ENCODE assay signal across 8 cellular contexts in genomic region chr18:32093523-32093922, GRCh38. TPM values are rescaled to one million over a fixed set of nuclear protein-coding genes. Genes with fewer than 3 reads are reported as not detected.
DNase-seq lines count a peak whose midpoint lies in the region; ATAC-seq and TF ChIP-seq lines count a peak whose summit lies in the region.

No MANE protein-coding gene starts in this region.

- DNase-seq in right atrium auricular region (ENCODE audit: low spot score) (no peak), left ventricle myocardium superior (no peak), SJCRH30 (no peak), psoas muscle (no peak), Ammon's horn (ENCODE audit: low spot score) (no peak)

- H3K27ac ChIP-seq in right atrium auricular region (peak overlapping the region; percentile 97 to 99), SJCRH30 (peak overlapping the region; percentile 91), esophagus (ENCODE audit: low read depth in 2 of 2, low read length in 1 of 2) (peak overlapping the region; percentile 58 to 96), psoas muscle (peak overlapping the region; percentile 100)

- ATAC-seq in left ventricle myocardium superior (no peak), psoas muscle (no peak), GM21529 (IDR thresholded peaks at IDR 0.05; ENCODE audit: unreplicated experiment) (no peak), HG02610 (IDR thresholded peaks at IDR 0.05; ENCODE audit: unreplicated experiment) (no peak)

- 3 to 4% methylated on average over 7 of the region's 7 CpGs for WGBS in esophagus, 2 donors
- WGBS in psoas muscle, 3 donors = 16 to 19% (median 16%) methylated on average over 7 of the region's 7 CpGs

- H3K36me3 ChIP-seq in right atrium auricular region (no peaks in the 10 kb centered on the region), SJCRH30 (no peaks in the 10 kb centered on the region), esophagus (ENCODE audit: control insufficient read depth in 2 of 2, insufficient read depth in 2 of 2, low read length in 1 of 2) (peaks cover 0 to 3% of the 10 kb centered on the region in 2 donors), psoas muscle (ENCODE audit: insufficient read depth in 1 of 2, low read depth in 1 of 2) (no peaks in the 10 kb centered on the region)

- H3K4me3 ChIP-seq in right atrium auricular region (peak overlapping the region; percentile 77 to 88), SJCRH30 (peak overlapping the region; percentile 85), esophagus (ENCODE audit: low read depth in 1 of 2, low read length in 2 of 2) (peak overlapping the region; percentile 82 to 97), psoas muscle (peak overlapping the region; percentile 97)

- H3K9me3 ChIP-seq in right atrium auricular region (no peaks in the 10 kb centered on the region), SJCRH30 (replicated peaks) (no peaks in the 10 kb centered on the region), esophagus (ENCODE audit: control insufficient read depth in 2 of 2, insufficient read depth in 1 of 2, low read depth in 1 of 2, low read length in 1 of 2) (no peaks in the 10 kb centered on the region), psoas muscle (no peaks in the 10 kb centered on the region)

- intact Hi-C loops in left ventricle myocardium superior (cut with micrococcal nuclease) = no loop called here
- intact Hi-C loops in psoas muscle (cut with DNase I) = loop anchor here (5.0 to 10.0 kb wide), 3 partner anchors 149 to 381 kb away; partner anchors contain the start of genes TRAPPC8 (in 2 of the 2) and GAREM1 (in 1 of the 2)

- H3K4me1 ChIP-seq in right atrium auricular region (peaks cover 0 to 43% of the 10 kb centered on the region in 2 donors), SJCRH30 (no peaks in the 10 kb centered on the region), esophagus (ENCODE audit: control insufficient read depth in 2 of 2, insufficient read depth in 2 of 2, low read length in 1 of 2) (no peaks in the 10 kb centered on the region), psoas muscle (peaks cover 36% of the 10 kb centered on the region)

- H3K27me3 ChIP-seq in right atrium auricular region (no peaks in the 10 kb centered on the region), SJCRH30 (no peaks in the 10 kb centered on the region), esophagus (ENCODE audit: control insufficient read depth in 1 of 2, insufficient read depth in 2 of 2, low read length in 2 of 2) (no peaks in the 10 kb centered on the region), psoas muscle (ENCODE audit: insufficient read depth in 3 of 3, low read length in 2 of 3) (no peaks in the 10 kb centered on the region)

- no peak for TF ChIP-seq CTCF in right atrium auricular region (IDR thresholded peaks at IDR 0.05)
- TF ChIP-seq CTCF in psoas muscle (IDR thresholded peaks at IDR 0.05) = no peak

RNA-seq across cellular contexts. Expression of gene RNF138, which starts 1.8 kb away (rescaled TPM):
- total RNA-seq in right atrium auricular region = 10 to 100 TPM in 1 of 2 donors, 1 to 10 TPM in 1; 5.5 to 11.3 TPM
- 10.6 TPM for total RNA-seq in left ventricle myocardium superior
- total RNA-seq in SJCRH30 (2014; rRNA removed; shearing (Covaris generic)) = 27.5 and 28.4 TPM in 2 replicates
- polyA plus RNA-seq in esophagus = 10 to 100 TPM in 1 of 2 donors, 1 to 10 TPM in 1; 7.4 to 11.9 TPM
- total RNA-seq in psoas muscle = 10 to 100 TPM in 1 of 4 donors, 1 to 10 TPM in 3; 6.4 to 10.1 (median 8.2) TPM
- 1 to 10 TPM; 3.6 to 7.5 (median 4.4) TPM for polyA plus RNA-seq in psoas muscle
